17 cellular contexts compared by ENCODE assay signal in genomic region chr5:142191776-142192175, GRCh38.
"Had no signal": no experiment of that assay in that cellular context is flagged by ENCODE, and none has a peak within 500 bp of the region (broad histone marks: within the 10 kb centered on the region; RNA-seq: fewer than 3 reads in every experiment).

No MANE protein-coding gene starts in this region.

- H3K4me3 ChIP-seq: lower lobe of right lung, skin epidermis had no signal

- H3K27ac ChIP-seq: lower lobe of right lung, neutrophil had no signal

- H3K27me3 Mint-ChIP-seq: type B pancreatic cell had no signal

- H3K9me3 Mint-ChIP-seq: activated naive CD4-positive, alpha-beta T cell treated with anti-CD3 and anti-CD28 coated beads, Interleukin-2, amount 10 ng/mL, durations not matched to agents 7 days and 5 days; immature natural killer cell; stimulated activated naive B cell treated with anti-CD40 and anti-IgM and Interleukin-4, amounts not matched to agents 10 μg/mL and 1 μg/mL and 100 μg/mL, for 72 hours; T-cell; type B pancreatic cell had no signal

- H3K4me3 Mint-ChIP-seq: activated naive CD4-positive, alpha-beta T cell treated with anti-CD3 and anti-CD28 coated beads, Interleukin-2, amount 10 ng/mL, durations not matched to agents 7 days and 5 days; immature natural killer cell; stimulated activated naive B cell treated with anti-CD40 and anti-IgM and Interleukin-4, amounts not matched to agents 10 μg/mL and 1 μg/mL and 100 μg/mL, for 72 hours; T-cell; type B pancreatic cell had no signal

- H3K27ac Mint-ChIP-seq: activated naive CD4-positive, alpha-beta T cell treated with anti-CD3 and anti-CD28 coated beads, Interleukin-2, amount 10 ng/mL, durations not matched to agents 7 days and 5 days; immature natural killer cell; stimulated activated naive B cell treated with anti-CD40 and anti-IgM and Interleukin-4, amounts not matched to agents 10 μg/mL and 1 μg/mL and 100 μg/mL, for 72 hours; T-cell; type B pancreatic cell had no signal

- H3K9me3 ChIP-seq: lower lobe of right lung, neutrophil had no signal

- H3K36me3 Mint-ChIP-seq: activated naive CD4-positive, alpha-beta T cell treated with anti-CD3 and anti-CD28 coated beads, Interleukin-2, amount 10 ng/mL, durations not matched to agents 7 days and 5 days; immature natural killer cell; stimulated activated naive B cell treated with anti-CD40 and anti-IgM and Interleukin-4, amounts not matched to agents 10 μg/mL and 1 μg/mL and 100 μg/mL, for 72 hours; T-cell; type B pancreatic cell had no signal

- DNase-seq: activated CD4-positive, CD25-positive, alpha-beta regulatory T cell treated with anti-CD3 and anti-CD28 coated beads, Interleukin-2, amount 50 U/mL, for 72 hours; activated naive CD4-positive, alpha-beta T cell treated with anti-CD3 and anti-CD28 coated beads, Interleukin-2, amount 10 ng/mL, durations not matched to agents 7 days and 5 days; foreskin melanocyte; head of caudate nucleus; immature natural killer cell; left cardiac atrium; lower lobe of right lung; midbrain; posterior cingulate gyrus; stimulated activated CD4-positive, alpha-beta T cell treated with anti-CD3 and anti-CD28 coated beads, Interleukin-15, amount 100 ng/mL, for 24 hours; stimulated activated CD4-positive, alpha-beta T cell treated with anti-CD3 and anti-CD28 coated beads, Interleukin-4, amount 100 ng/mL, for 1 hour; stimulated activated naive B cell treated with anti-CD40 and anti-IgM and Interleukin-4, amounts not matched to agents 10 μg/mL and 1 μg/mL and 100 μg/mL, for 72 hours; T-cell; T-helper 9 cell had no signal

- ATAC-seq: left cardiac atrium; lower lobe of right lung; stimulated activated naive B cell treated with anti-CD40 and anti-IgM and Interleukin-4, amounts not matched to agents 10 μg/mL and 1 μg/mL and 100 μg/mL, for 72 hours; T-cell had no signal

- H3K36me3 ChIP-seq: lower lobe of right lung, neutrophil had no signal
